19 cellular contexts compared by ENCODE assay signal in the genomic region with DNA sequence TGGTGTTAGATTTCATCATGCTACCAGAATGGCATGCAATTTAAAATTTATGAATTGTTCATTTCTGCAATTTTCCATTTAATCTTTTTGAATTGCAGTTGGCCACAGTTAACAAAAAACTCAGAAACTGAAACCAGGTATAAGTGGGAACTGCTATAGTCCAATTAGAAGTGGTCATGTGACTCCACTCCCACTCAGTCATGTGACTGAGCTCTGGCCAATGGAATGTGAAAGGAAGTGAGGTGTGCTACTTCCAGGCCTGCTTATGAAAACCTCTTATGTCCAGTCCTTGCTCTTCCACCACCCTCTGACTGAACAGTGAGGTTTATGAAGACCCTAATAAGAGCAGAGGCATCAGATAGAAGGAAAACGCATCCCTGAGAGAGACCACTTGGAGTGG. TPM values are rescaled to one million over a fixed set of nuclear protein-coding genes. Genes with fewer than 3 reads are reported as not detected.
DNase-seq lines count a peak whose midpoint lies in the region; ATAC-seq and TF ChIP-seq lines count a peak whose summit lies in the region.
"Had no signal": no experiment of that assay in that cellular context is flagged by ENCODE, and none has a peak within 500 bp of the region (broad histone marks: within the 10 kb centered on the region; RNA-seq: fewer than 3 reads in every experiment).

No MANE protein-coding gene starts in this region.

- H3K9me3 ChIP-seq in DND-41 (ENCODE audit: insufficient read depth, low read length, severe bottlenecking) (no peaks in the 10 kb centered on the region), sigmoid colon (no peaks in the 10 kb centered on the region)

- peaks cover 30% of the 10 kb centered on the region for H3K4me1 ChIP-seq in DND-41 (ENCODE audit: insufficient read depth, low read length)
- peaks cover 0 to 14% (median 6%) of the 10 kb centered on the region in 4 donors for H3K4me1 ChIP-seq in sigmoid colon

- H3K4me2 ChIP-seq in DND-41 (ENCODE audit: insufficient read depth, low read length): no peak overlapping the region
- H3K4me2 ChIP-seq: BLaER1, GM23338 had no signal

- H3K4me3 Mint-ChIP-seq in chondrocyte (ENCODE audit: unreplicated experiment) (no peak overlapping the region), CD14-positive monocyte (no peak overlapping the region)
- H3K4me3 Mint-ChIP-seq in stimulated activated memory B cell treated with anti-CD40 and anti-IgM and Interleukin-4, amounts not matched to agents 10 μg/mL and 1 μg/mL and 100 μg/mL, for 72 hours: no peak overlapping the region
- H3K4me3 Mint-ChIP-seq: CD4-positive, alpha-beta memory T cell; GM23338 had no signal

- peak overlapping the region; percentile 10 for H3K27ac Mint-ChIP-seq in chondrocyte (ENCODE audit: unreplicated experiment)
- H3K27ac Mint-ChIP-seq in stimulated activated memory B cell treated with anti-CD40 and anti-IgM and Interleukin-4, amounts not matched to agents 10 μg/mL and 1 μg/mL and 100 μg/mL, for 72 hours: peak overlapping the region; percentile 45
- no peak overlapping the region for H3K27ac Mint-ChIP-seq in CD14-positive monocyte
- H3K27ac Mint-ChIP-seq: GM23338 had no signal

- peaks cover 42% of the 10 kb centered on the region for H3K4me1 Mint-ChIP-seq in chondrocyte (ENCODE audit: low read depth)
- peaks cover 58% of the 10 kb centered on the region for H3K4me1 Mint-ChIP-seq in stimulated activated memory B cell treated with anti-CD40 and anti-IgM and Interleukin-4, amounts not matched to agents 10 μg/mL and 1 μg/mL and 100 μg/mL, for 72 hours
- peaks cover 32% of the 10 kb centered on the region for H3K4me1 Mint-ChIP-seq in CD14-positive monocyte

- TF ChIP-seq EP300 in sigmoid colon (IDR thresholded peaks at IDR 0.05): no peak

- peak overlapping the region; percentile 23; the same call in 1 of the 2 replicates for H3K27ac ChIP-seq in DND-41 (ENCODE audit: low read length)
- no peak overlapping the region for H3K27ac ChIP-seq in sigmoid colon
- H3K27ac ChIP-seq: BLaER1, HL-60, SK-N-MC had no signal

- H3K9me3 Mint-ChIP-seq in chondrocyte (ENCODE audit: low read depth) (peaks cover 9% of the 10 kb centered on the region), CD14-positive monocyte (peaks cover 0 to 9% (median 0%) of the 10 kb centered on the region in 7 donors)
- H3K9me3 Mint-ChIP-seq in stimulated activated memory B cell treated with anti-CD40 and anti-IgM and Interleukin-4, amounts not matched to agents 10 μg/mL and 1 μg/mL and 100 μg/mL, for 72 hours: peaks cover 9% of the 10 kb centered on the region
- H3K9me3 Mint-ChIP-seq: GM23338 had no signal

- H3K27me3 Mint-ChIP-seq in chondrocyte (ENCODE audit: low read depth) (no peaks in the 10 kb centered on the region), CD14-positive monocyte (ENCODE audit: low read depth in 3 of 3) (peaks cover 0 to 2% (median 0%) of the 10 kb centered on the region in 3 donors)
- H3K27me3 Mint-ChIP-seq in stimulated activated memory B cell treated with anti-CD40 and anti-IgM and Interleukin-4, amounts not matched to agents 10 μg/mL and 1 μg/mL and 100 μg/mL, for 72 hours: no peaks in the 10 kb centered on the region
- H3K27me3 Mint-ChIP-seq: CD4-positive, alpha-beta memory T cell had no signal

- 96 to 98% methylated on average over 1 of the region's 1 CpG for WGBS in sigmoid colon, 2 donors

- H2AFZ ChIP-seq in DND-41 (ENCODE audit: low read depth, low read length): no peak overlapping the region
- H2AFZ ChIP-seq: GM23338 had no signal

- TF ChIP-seq POLR2A in sigmoid colon (IDR thresholded peaks at IDR 0.05): no peak

- intact Hi-C loops in sigmoid colon (cut with DNase I) (no loop called here), CD14-positive monocyte (cut with micrococcal nuclease) (loop anchor here in 1 of 2 donors (10.0 kb wide), 1 partner anchor 172 kb away; no protein-coding TSS in a partner anchor)

- no peak for TF ChIP-seq CTCF in DND-41 (IDR thresholded peaks at IDR 0.05; ENCODE audit: borderline replicate concordance, extremely low read depth, low read length, poor library complexity, severe bottlenecking)
- TF ChIP-seq CTCF in chondrocyte (IDR thresholded peaks at IDR 0.05): no peak
- TF ChIP-seq CTCF in sigmoid colon (IDR thresholded peaks at IDR 0.05): no peak
- TF ChIP-seq CTCF in CD14-positive monocyte (IDR thresholded peaks at IDR 0.05): no peak

- H3K27me3 ChIP-seq in DND-41 (ENCODE audit: insufficient read depth, low read length, poor library complexity) (no peaks in the 10 kb centered on the region), sigmoid colon (no peaks in the 10 kb centered on the region)
- H3K27me3 ChIP-seq: BLaER1 had no signal

- H4K20me1 ChIP-seq in DND-41 (ENCODE audit: insufficient read depth, low read length): no peaks in the 10 kb centered on the region
- H4K20me1 ChIP-seq: BLaER1 had no signal

- no peak overlapping the region for H3K9ac ChIP-seq in DND-41 (ENCODE audit: low read depth, low read length)
- H3K9ac ChIP-seq: BLaER1 had no signal

- no peaks in the 10 kb centered on the region for H3K36me3 ChIP-seq in DND-41 (ENCODE audit: insufficient read depth, low read length)
- H3K36me3 ChIP-seq in sigmoid colon: no peaks in the 10 kb centered on the region
- H3K36me3 ChIP-seq: BLaER1 had no signal

- ATAC-seq in DND-41 (ENCODE audit: insufficient read depth, low read depth): no peak
- ATAC-seq in stimulated activated memory B cell treated with anti-CD40 and anti-IgM and Interleukin-4, amounts not matched to agents 10 μg/mL and 1 μg/mL and 100 μg/mL, for 72 hours: no peak
- ATAC-seq: GM23338, PC-3 had no signal

- H3K36me3 Mint-ChIP-seq in chondrocyte (ENCODE audit: low read depth) (no peaks in the 10 kb centered on the region), CD14-positive monocyte (peaks cover 0 to 8% of the 10 kb centered on the region in 2 donors)
- peaks cover 13% of the 10 kb centered on the region for H3K36me3 Mint-ChIP-seq in stimulated activated memory B cell treated with anti-CD40 and anti-IgM and Interleukin-4, amounts not matched to agents 10 μg/mL and 1 μg/mL and 100 μg/mL, for 72 hours

- DNase-seq in DND-41 (no peak), NAMALWA (ENCODE audit: low spot score) (peak; percentile 23), chondrocyte (ENCODE audit: low spot score) (no peak), NCI-H1694 treated with DMSO at 0.1 percent for 48 hours (lab: John Stamatoyannopoulos, UW) (no peak), sigmoid colon (no peak), CD14-positive monocyte (ENCODE audit: low spot score) (no peak)
- DNase-seq: CD4-positive, alpha-beta memory T cell; HCEC 1CT; NCI-H1694; NCI-H526 treated with DMSO at 0.1 percent for 48 hours; PC-3; SHP77 treated with DMSO at 0.1 percent for 48 hours had no signal

- H3K79me2 ChIP-seq in DND-41 (ENCODE audit: insufficient read depth, low read length): no peaks in the 10 kb centered on the region

- H3K4me3 ChIP-seq in DND-41 (ENCODE audit: low read depth in 1 of 2, low read length in 2 of 2): no peak overlapping the region
- no peak overlapping the region for H3K4me3 ChIP-seq in sigmoid colon
- H3K4me3 ChIP-seq: BLaER1, GM23338, SK-N-MC had no signal

RNA-seq across cellular contexts. Expression of a gene that starts 47.0 kb away (rescaled TPM):
- not detected in 3 replicates for total RNA-seq in chondrocyte
- total RNA-seq in sigmoid colon: 1 to 10 TPM in 1 of 4 donors, under 1 TPM in 2, not detected in 1; 0.41 to 1.1 (median 0.82) TPM
- polyA plus RNA-seq in sigmoid colon: under 1 TPM in 1 of 3 donors, not detected in 2; 0.10 TPM
- 10 to 100 TPM; 13.0 to 16.1 TPM for polyA plus RNA-seq in CD14-positive monocyte
- total RNA-seq: CD4-positive, alpha-beta memory T cell; Daoy; HT-29; PC-3 had no signal

Comparison
In these comparisons a context has a peak if more than half of its experiments do, and no peak if none do; other contexts are left out.
1. H3K27ac Mint-ChIP-seq: peak in chondrocyte (single experiment) and stimulated activated memory B cell treated with anti-CD40 and anti-IgM and Interleukin-4, amounts not matched to agents 10 μg/mL and 1 μg/mL and 100 μg/mL, for 72 hours (single experiment); none in CD14-positive monocyte (0 of 7).